19 cellular contexts compared by ENCODE assay signal in genomic region chr5:69212022-69212421, GRCh38.
"Had no signal": no experiment of that assay in that cellular context is flagged by ENCODE, and none has a peak within 500 bp of the region (broad histone marks: within the 10 kb centered on the region; RNA-seq: fewer than 3 reads in every experiment).

No MANE protein-coding gene starts in this region.

- H3K27ac Mint-ChIP-seq: mesothelial cell of epicardium had no signal

- H3K9me3 Mint-ChIP-seq: mesothelial cell of epicardium, neural crest cell had no signal

- DNase-seq: activated CD4-positive, alpha-beta T cell treated with anti-CD3 and anti-CD28 coated beads, Interleukin-2, amount 50 U/mL, for 4 hours; activated CD8-positive, alpha-beta memory T cell treated with anti-CD3 and anti-CD28 coated beads, Interleukin-2, amount 50 U/mL, for 48 hours; activated naive CD4-positive, alpha-beta T cell treated with anti-CD3 and anti-CD28 coated beads, Interleukin-2, amount 50 U/mL, for 16 hours; adrenal gland; erythroblast; gastrocnemius medialis; left colon; right cardiac atrium; small intestine; stimulated activated CD4-positive, alpha-beta T cell treated with anti-CD3 and anti-CD28 coated beads, Interleukin-4, amount 100 ng/mL, for 24 hours; stimulated activated naive CD4-positive, alpha-beta T cell treated with Interleukin-2 at 50 U/mL for 16 hours; substantia nigra; uterus had no signal

- ATAC-seq: gastrocnemius medialis, left colon, right cardiac atrium had no signal

- H3K9me3 ChIP-seq: adrenal gland, gastrocnemius medialis, prostate gland, tibial nerve, uterus had no signal

- H3K4me3 Mint-ChIP-seq: mesothelial cell of epicardium, neural crest cell had no signal

- H3K4me1 ChIP-seq: gastrocnemius medialis, prostate gland, uterus had no signal

- H3K27ac ChIP-seq: adrenal gland, cardiac muscle cell, gastrocnemius medialis, prostate gland, tibial nerve, uterus had no signal

- H3K4me3 ChIP-seq: adrenal gland, cardiac muscle cell, gastrocnemius medialis, lung, prostate gland, tibial nerve, uterus had no signal

- H3K36me3 ChIP-seq: adrenal gland, cardiac muscle cell, gastrocnemius medialis, prostate gland, tibial nerve had no signal

- H3K27me3 ChIP-seq: adrenal gland, cardiac muscle cell, gastrocnemius medialis, tibial nerve, uterus had no signal

- H3K4me1 Mint-ChIP-seq: neural crest cell had no signal
